ENCODE assay signal across 9 cellular contexts in genomic region chr16:75764154-75764768, GRCh38. TPM values are rescaled to one million over a fixed set of nuclear protein-coding genes. Genes with fewer than 3 reads are reported as not detected.
DNase-seq lines count a peak whose midpoint lies in the region; ATAC-seq and TF ChIP-seq lines count a peak whose summit lies in the region.
"Had no signal": no experiment of that assay in that cellular context is flagged by ENCODE, and none has a peak within 500 bp of the region (broad histone marks: within the 10 kb centered on the region; RNA-seq: fewer than 3 reads in every experiment).

No MANE protein-coding gene starts in this region.

- peak; percentile 89 for ATAC-seq in GM21619 (IDR thresholded peaks at IDR 0.05; ENCODE audit: unreplicated experiment)
- peak; percentile 91 to 97 for ATAC-seq in activated T-cell treated with anti-CD3 and anti-CD28 coated beads, Interleukin-2, amount 50 U/mL, for 72 hours (replicated peaks in 1 of 2)

- H3K9me3 Mint-ChIP-seq in activated T-cell treated with anti-CD3 and anti-CD28 coated beads, Interleukin-2, amount 50 U/mL, for 72 hours: no peaks in the 10 kb centered on the region

- intact Hi-C loops in vagina (cut with DNase I): loop anchor here (10.0 kb wide), 1 partner anchor 289 kb away; no protein-coding TSS in a partner anchor

- TF ChIP-seq CTCF in neutrophil (IDR thresholded peaks at IDR 0.05) (peak; percentile 12), vagina (IDR thresholded peaks at IDR 0.05) (peak; percentile 68 to 79 (median 70))

- H3K27ac ChIP-seq in neutrophil (no peak overlapping the region), vagina (no peak overlapping the region)

- H3K9me3 ChIP-seq in neutrophil (no peaks in the 10 kb centered on the region), vagina (no peaks in the 10 kb centered on the region)

- DNase-seq in ELR (ENCODE audit: low read depth): peak; percentile 67
- DNase-seq in HuH-7 (ENCODE audit: low spot score): peak; percentile 55
- DNase-seq in OCI-M1 (lab: John Stamatoyannopoulos, UW): peak; percentile 84
- DNase-seq in activated T-cell treated with anti-CD3 and anti-CD28 coated beads, Interleukin-2, amount 50 U/mL, for 72 hours: peak; percentile 54 to 62
- peak; percentile 60 for DNase-seq in fibroblast of the conjunctiva (ENCODE audit: low read depth)
- DNase-seq in vagina (ENCODE audit: extremely low spot score in 2 of 2): no peak

- peaks cover 8% of the 10 kb centered on the region for H3K4me1 Mint-ChIP-seq in activated T-cell treated with anti-CD3 and anti-CD28 coated beads, Interleukin-2, amount 50 U/mL, for 72 hours (ENCODE audit: low read depth)

- H3K4me1 ChIP-seq in neutrophil (ENCODE audit: control insufficient read depth in 1 of 2, insufficient read depth in 1 of 2, low read depth in 1 of 2, low read length in 1 of 2) (no peaks in the 10 kb centered on the region), vagina (no peaks in the 10 kb centered on the region)

- peaks cover 12% of the 10 kb centered on the region for H3K27me3 Mint-ChIP-seq in activated T-cell treated with anti-CD3 and anti-CD28 coated beads, Interleukin-2, amount 50 U/mL, for 72 hours (ENCODE audit: low read depth)

- H3K4me3 Mint-ChIP-seq in activated T-cell treated with anti-CD3 and anti-CD28 coated beads, Interleukin-2, amount 50 U/mL, for 72 hours: no peak overlapping the region

- H3K36me3 Mint-ChIP-seq in activated T-cell treated with anti-CD3 and anti-CD28 coated beads, Interleukin-2, amount 50 U/mL, for 72 hours (ENCODE audit: insufficient read depth in 2 of 2): no peaks in the 10 kb centered on the region

- H3K36me3 ChIP-seq in neutrophil (no peaks in the 10 kb centered on the region), vagina (no peaks in the 10 kb centered on the region)

- peaks cover 27% of the 10 kb centered on the region for H3K27me3 ChIP-seq in neutrophil
- H3K27me3 ChIP-seq in vagina: no peaks in the 10 kb centered on the region

- H3K4me3 ChIP-seq in neutrophil (ENCODE audit: low read depth in 1 of 2, low read length in 1 of 2): no peak overlapping the region
- no peak overlapping the region for H3K4me3 ChIP-seq in vagina

- TF ChIP-seq POLR2A in vagina (IDR thresholded peaks at IDR 0.05): no peak

- H3K27ac Mint-ChIP-seq in activated T-cell treated with anti-CD3 and anti-CD28 coated beads, Interleukin-2, amount 50 U/mL, for 72 hours: no peak overlapping the region

RNA-seq across cellular contexts. Expression of gene CPHXL, which starts 38.0 kb away (rescaled TPM):
- not detected for total RNA-seq in activated T-cell treated with anti-CD3 and anti-CD28 coated beads, Interleukin-2, amount 50 U/mL, for 72 hours
- total RNA-seq in vagina: not detected
- total RNA-seq: lower leg skin had no signal

Comparison
In these comparisons a context has a peak if more than half of its experiments do, and no peak if none do; other contexts are left out.
1. DNase-seq: peak in ELR (single experiment), HuH-7 (single experiment), OCI-M1 (single experiment), activated T-cell treated with anti-CD3 and anti-CD28 coated beads, Interleukin-2, amount 50 U/mL, for 72 hours (2 of 2) and fibroblast of the conjunctiva (single experiment); none in vagina (0 of 2).